Comparison of ENCODE assay signal across 15 cellular contexts in genomic region chr18:67875057-67875456, GRCh38.
"Had no signal": no experiment of that assay in that cellular context is flagged by ENCODE, and none has a peak within 500 bp of the region (broad histone marks: within the 10 kb centered on the region; RNA-seq: fewer than 3 reads in every experiment).

No MANE protein-coding gene starts in this region.

- ATAC-seq: activated CD8-positive, alpha-beta memory T cell treated with anti-CD3 and anti-CD28 coated beads, Interleukin-2, amount 10 ng/mL, durations not matched to agents 7 days and 5 days; esophagus mucosa; lower lobe of right lung; stimulated activated naive B cell treated with anti-CD40 and anti-IgM and Interleukin-4, amounts not matched to agents 10 μg/mL and 1 μg/mL and 100 μg/mL, for 72 hours had no signal

- H3K27me3 Mint-ChIP-seq: activated CD4-positive, alpha-beta memory T cell treated with anti-CD3 and anti-CD28 coated beads, Interleukin-2, amount 10 ng/mL, durations not matched to agents 7 days and 5 days; activated CD8-positive, alpha-beta memory T cell treated with anti-CD3 and anti-CD28 coated beads, Interleukin-2, amount 10 ng/mL, durations not matched to agents 7 days and 5 days; stimulated activated naive B cell treated with anti-CD40 and anti-IgM and Interleukin-4, amounts not matched to agents 10 μg/mL and 1 μg/mL and 100 μg/mL, for 72 hours had no signal

- H3K4me3 Mint-ChIP-seq: activated CD4-positive, alpha-beta memory T cell treated with anti-CD3 and anti-CD28 coated beads, Interleukin-2, amount 10 ng/mL, durations not matched to agents 7 days and 5 days; activated CD8-positive, alpha-beta memory T cell treated with anti-CD3 and anti-CD28 coated beads, Interleukin-2, amount 10 ng/mL, durations not matched to agents 7 days and 5 days; activated naive CD8-positive, alpha-beta T cell; mesothelial cell of epicardium; nephron; stimulated activated naive B cell treated with anti-CD40 and anti-IgM and Interleukin-4, amounts not matched to agents 10 μg/mL and 1 μg/mL and 100 μg/mL, for 72 hours had no signal

- H3K27me3 ChIP-seq: upper lobe of left lung had no signal

- H3K9me3 ChIP-seq: lower lobe of right lung, thoracic aorta, upper lobe of left lung had no signal

- H3K4me3 ChIP-seq: lower lobe of right lung, thoracic aorta, upper lobe of left lung had no signal

- DNase-seq: activated CD4-positive, alpha-beta memory T cell treated with anti-CD3 and anti-CD28 coated beads, Interleukin-2, amount 10 ng/mL, durations not matched to agents 7 days and 5 days; activated CD4-positive, alpha-beta T cell treated with anti-CD3 and anti-CD28 coated beads for 48 hours; activated CD4-positive, CD25-positive, alpha-beta regulatory T cell; activated CD8-positive, alpha-beta memory T cell treated with anti-CD3 and anti-CD28 coated beads, Interleukin-2, amount 10 ng/mL, durations not matched to agents 7 days and 5 days; cortex of kidney; lower lobe of right lung; nucleus accumbens; stimulated activated naive B cell treated with anti-CD40 and anti-IgM and Interleukin-4, amounts not matched to agents 10 μg/mL and 1 μg/mL and 100 μg/mL, for 72 hours; T-helper 9 cell; upper lobe of left lung had no signal

- H3K4me1 Mint-ChIP-seq: activated CD4-positive, alpha-beta memory T cell treated with anti-CD3 and anti-CD28 coated beads, Interleukin-2, amount 10 ng/mL, durations not matched to agents 7 days and 5 days; activated CD8-positive, alpha-beta memory T cell treated with anti-CD3 and anti-CD28 coated beads, Interleukin-2, amount 10 ng/mL, durations not matched to agents 7 days and 5 days; mesothelial cell of epicardium; nephron; stimulated activated naive B cell treated with anti-CD40 and anti-IgM and Interleukin-4, amounts not matched to agents 10 μg/mL and 1 μg/mL and 100 μg/mL, for 72 hours had no signal

- H3K27ac ChIP-seq: lower lobe of right lung, thoracic aorta, upper lobe of left lung had no signal

- H3K27ac Mint-ChIP-seq: activated CD4-positive, alpha-beta memory T cell treated with anti-CD3 and anti-CD28 coated beads, Interleukin-2, amount 10 ng/mL, durations not matched to agents 7 days and 5 days; activated CD8-positive, alpha-beta memory T cell treated with anti-CD3 and anti-CD28 coated beads, Interleukin-2, amount 10 ng/mL, durations not matched to agents 7 days and 5 days; activated naive CD8-positive, alpha-beta T cell; mesothelial cell of epicardium; nephron; stimulated activated naive B cell treated with anti-CD40 and anti-IgM and Interleukin-4, amounts not matched to agents 10 μg/mL and 1 μg/mL and 100 μg/mL, for 72 hours had no signal

- H3K4me1 ChIP-seq: lower lobe of right lung, upper lobe of left lung had no signal

- H3K9me3 Mint-ChIP-seq: activated CD4-positive, alpha-beta memory T cell treated with anti-CD3 and anti-CD28 coated beads, Interleukin-2, amount 10 ng/mL, durations not matched to agents 7 days and 5 days; mesothelial cell of epicardium; nephron; stimulated activated naive B cell treated with anti-CD40 and anti-IgM and Interleukin-4, amounts not matched to agents 10 μg/mL and 1 μg/mL and 100 μg/mL, for 72 hours had no signal

- H3K36me3 Mint-ChIP-seq: activated CD8-positive, alpha-beta memory T cell treated with anti-CD3 and anti-CD28 coated beads, Interleukin-2, amount 10 ng/mL, durations not matched to agents 7 days and 5 days; activated naive CD8-positive, alpha-beta T cell; mesothelial cell of epicardium; stimulated activated naive B cell treated with anti-CD40 and anti-IgM and Interleukin-4, amounts not matched to agents 10 μg/mL and 1 μg/mL and 100 μg/mL, for 72 hours had no signal

- H3K36me3 ChIP-seq: lower lobe of right lung, thoracic aorta, upper lobe of left lung had no signal
